8 cellular contexts compared by ENCODE assay signal in the genomic region with DNA sequence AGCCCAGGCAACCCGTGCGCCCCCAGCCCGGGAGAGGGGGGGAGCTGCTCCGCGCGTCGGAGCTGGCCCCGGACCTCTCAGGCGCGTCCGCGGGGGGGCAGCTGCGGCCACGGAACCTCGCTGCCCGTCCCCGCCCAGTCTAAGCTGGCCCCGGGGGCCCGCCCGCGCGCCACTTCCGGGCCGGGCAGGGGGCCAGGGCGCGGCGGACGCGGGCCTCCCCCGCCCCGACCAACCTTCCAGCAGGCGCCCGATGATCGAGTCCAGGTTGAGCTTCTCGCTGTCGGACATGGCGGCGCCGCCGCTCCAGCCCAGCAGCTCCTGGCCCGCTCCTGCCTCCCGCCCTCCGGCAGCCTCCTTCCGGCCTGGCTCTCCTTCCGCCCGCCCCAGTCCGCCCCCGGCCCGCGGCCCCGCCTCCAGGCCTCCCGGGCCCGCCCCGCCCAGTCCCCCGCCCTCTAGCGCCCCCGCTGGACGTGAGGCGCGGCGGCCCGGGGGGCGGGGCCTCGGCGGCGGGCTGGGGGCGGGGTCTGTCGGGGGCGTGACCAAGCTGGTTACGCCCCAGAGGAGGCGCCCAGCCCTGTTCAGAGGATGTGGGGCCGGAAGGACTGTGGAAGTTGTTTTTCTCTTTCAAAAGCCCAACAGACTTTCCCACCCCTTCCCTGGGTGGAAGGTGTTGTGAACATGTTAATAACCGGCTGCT. TPM values are rescaled to one million over a fixed set of nuclear protein-coding genes. Genes with fewer than 3 reads are reported as not detected.
DNase-seq lines count a peak whose midpoint lies in the region; ATAC-seq and TF ChIP-seq lines count a peak whose summit lies in the region.

A gene (minus strand): TSS at position 364 of the 697 bp plus-strand sequence. CDS start 76 bp downstream, at position 288.

- H2AFZ ChIP-seq in GM23338 = peak within 1 kb of the TSS; percentile 82

- 0 out of 2 replicates have a peak within 1 kb of the TSS, but pooled peaks have one; percentile 45 for H3K27ac Mint-ChIP-seq in GM23338
- peak within 1 kb of the TSS; percentile 74 to 95 (median 93) for H3K27ac Mint-ChIP-seq in nephron

- H3K4me3 Mint-ChIP-seq in GM23338 (peak within 1 kb of the TSS; percentile 76), nephron (peak within 1 kb of the TSS; percentile 84 to 94 (median 91))

- no peaks in the 10 kb centered on the region for H3K36me3 ChIP-seq in GM23338 (ENCODE audit: insufficient read depth)

- peak; percentile 84 for ATAC-seq in GM23338
- ATAC-seq in stimulated activated naive CD8-positive, alpha-beta T cell treated with anti-CD3 and anti-CD28 coated beads, Interleukin-15, Interleukin-2, amounts not matched to agents 100 U/mL and 50 U/mL, for 24 hours = peak; percentile 77

- H3F3A ChIP-seq in GM23338 (replicated peaks; ENCODE audit: low read depth) = 0 out of 2 replicates have a peak, but pooled peaks cover 4% of the 10 kb centered on the region

- peaks cover 18% of the 10 kb centered on the region for H3K4me1 ChIP-seq in GM23338 (ENCODE audit: insufficient read depth)

- peak in 1 of 2 experiments; percentile 43; a peak in 2 of 4 replicates for TF ChIP-seq CTCF in GM23338 (conservative IDR thresholded peaks at IDR 0.05; ENCODE audit: low read depth in 2 of 2)
- no peak for TF ChIP-seq CTCF in fibroblast of pulmonary artery (IDR thresholded peaks at IDR 0.05; ENCODE audit: low read length, missing control alignments)
- TF ChIP-seq CTCF in nephron (IDR thresholded peaks at IDR 0.05; ENCODE audit: unreplicated experiment in 3 of 3) = peak; percentile 50 to 58 (median 54)

- H4K20me1 ChIP-seq in GM23338 (replicated peaks; ENCODE audit: insufficient read depth) = peaks cover 8% of the 10 kb centered on the region; the same call in 1 of the 2 replicates

- peak; percentile 90 for DNase-seq in EH (ENCODE audit: low read depth)
- peak; percentile 92 for DNase-seq in GM23338 (ENCODE audit: low spot score)
- DNase-seq in LoVo (ENCODE audit: low spot score) = peak; percentile 91
- DNase-seq in SHP77 (lab: John Stamatoyannopoulos, UW) = peak; percentile 85 to 90
- DNase-seq in activated T-helper 9 cell treated with anti-CD3 and anti-CD28 coated beads, Interleukin-2, amount 50 U/mL, for 16 hours (ENCODE audit: low read depth) = peak; percentile 90
- DNase-seq in fibroblast of pulmonary artery (ENCODE audit: low read depth) = peak; percentile 89
- peak; percentile 94 for DNase-seq in stimulated activated naive CD8-positive, alpha-beta T cell treated with anti-CD3 and anti-CD28 coated beads, Interleukin-15, Interleukin-2, amounts not matched to agents 100 U/mL and 50 U/mL, for 24 hours

- H3K9me2 ChIP-seq in GM23338 (ENCODE audit: insufficient read depth) = no peaks in the 10 kb centered on the region

- no peaks in the 10 kb centered on the region for H3K27me3 ChIP-seq in GM23338 (ENCODE audit: insufficient read depth)

- peaks cover 33% of the 10 kb centered on the region for H3K36me3 Mint-ChIP-seq in GM23338 (ENCODE audit: low read depth)
- H3K36me3 Mint-ChIP-seq in nephron (ENCODE audit: low read depth) = peaks cover 10% of the 10 kb centered on the region

- H3K4me2 ChIP-seq in GM23338 = peak within 1 kb of the TSS; percentile 91

- peak within 1 kb of the TSS; percentile 91 for H3K27ac ChIP-seq in GM23338 (ENCODE audit: low read depth)

- H3K27me3 Mint-ChIP-seq in GM23338 (ENCODE audit: insufficient read depth, low read depth, poor library complexity) (peaks cover 12% of the 10 kb centered on the region), nephron (ENCODE audit: low read depth) (no peaks in the 10 kb centered on the region)

- peaks cover 25% of the 10 kb centered on the region for H3K4me1 Mint-ChIP-seq in GM23338
- peaks cover 18% of the 10 kb centered on the region for H3K4me1 Mint-ChIP-seq in nephron

- H3K79me2 ChIP-seq in GM23338 (replicated peaks; ENCODE audit: insufficient read depth) = peaks cover 16% of the 10 kb centered on the region

- H3K9me3 Mint-ChIP-seq in GM23338 (no peaks in the 10 kb centered on the region), nephron (no peaks in the 10 kb centered on the region)

- peak within 1 kb of the TSS; percentile 88 for H3K4me3 ChIP-seq in GM23338
- H3K4me3 ChIP-seq in fibroblast of pulmonary artery (replicated peaks; ENCODE audit: low read depth, low read length) = peak within 1 kb of the TSS; percentile 91

TF ChIP-seq in GM23338, 12 proteins besides CTCF, POLR2A, EP300 and RAD21:
- TF ChIP-seq STAT1 (IDR thresholded peaks at IDR 0.05; ENCODE audit: unreplicated experiment) (no peak), POLR2AphosphoS5 (IDR thresholded peaks at IDR 0.05; ENCODE audit: low read depth) (peak; percentile 81)

RNA-seq across cellular contexts. Expression of the gene that starts here (rescaled TPM):
- 227 and 237 TPM in 2 replicates for total RNA-seq in GM23338 (2014; rRNA removed; shearing (Covaris generic))
- 217 TPM in 2 replicates for polyA plus RNA-seq in GM23338 (2016; fragmentation: Nextera tagmentation; extraction: Ambion mirVana)

Comparison
In these comparisons a context has a peak if more than half of its experiments do, and no peak if none do; other contexts are left out.
1. Peak in every context shown above with its lines: DNase-seq, ATAC-seq, H3K4me3 ChIP-seq and H3K27ac ChIP-seq.